1 cellular context compared by ENCODE assay signal in the genomic region with DNA sequence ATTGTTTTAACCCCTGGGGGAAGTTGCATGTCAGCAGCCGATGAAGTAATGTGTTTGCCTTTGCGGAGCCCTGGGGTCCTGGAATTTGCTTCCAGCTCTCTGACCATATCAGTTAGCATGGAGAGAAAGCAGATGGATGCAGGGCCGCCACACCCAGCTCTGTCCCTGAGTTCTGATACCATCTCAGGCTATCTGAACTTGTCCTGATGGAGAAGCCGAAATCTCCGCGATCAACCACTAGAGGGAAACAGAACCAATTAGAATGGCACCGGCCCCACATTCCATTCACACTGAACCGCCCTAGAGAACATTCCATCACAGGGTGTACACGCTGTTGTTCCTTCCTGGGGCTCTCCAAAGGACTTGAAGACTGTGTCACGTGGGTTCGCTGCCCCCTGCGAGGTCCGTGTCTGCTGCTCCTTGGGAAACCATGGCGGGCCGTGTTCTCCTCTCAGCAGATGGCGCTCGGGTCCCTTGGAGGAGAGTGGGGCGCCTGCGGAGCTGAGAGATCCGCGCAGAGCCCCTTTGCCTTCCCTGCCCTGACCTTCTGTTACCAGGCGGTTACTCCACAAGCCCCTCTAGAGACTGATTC.
TF ChIP-seq lines count a peak whose summit lies in the region.

No MANE protein-coding gene starts in this region.

TF ChIP-seq in HepG2, 621 proteins besides CTCF, POLR2A, EP300 and RAD21 (continued from another document and continues in another):
- TF ChIP-seq CSRNP1 (CRISPR knock-in tag; IDR thresholded peaks at IDR 0.05), result no peak
- no peak for TF ChIP-seq RBFOX2 (IDR thresholded peaks at IDR 0.05; ENCODE audit: low read depth, low read length)
- TF ChIP-seq ZFP90 (CRISPR knock-in tag; IDR thresholded peaks at IDR 0.05; ENCODE audit: borderline replicate concordance), result 0 out of 2 replicates have a peak, but pooled peaks have one; percentile 54
- TF ChIP-seq, protein P1, sequence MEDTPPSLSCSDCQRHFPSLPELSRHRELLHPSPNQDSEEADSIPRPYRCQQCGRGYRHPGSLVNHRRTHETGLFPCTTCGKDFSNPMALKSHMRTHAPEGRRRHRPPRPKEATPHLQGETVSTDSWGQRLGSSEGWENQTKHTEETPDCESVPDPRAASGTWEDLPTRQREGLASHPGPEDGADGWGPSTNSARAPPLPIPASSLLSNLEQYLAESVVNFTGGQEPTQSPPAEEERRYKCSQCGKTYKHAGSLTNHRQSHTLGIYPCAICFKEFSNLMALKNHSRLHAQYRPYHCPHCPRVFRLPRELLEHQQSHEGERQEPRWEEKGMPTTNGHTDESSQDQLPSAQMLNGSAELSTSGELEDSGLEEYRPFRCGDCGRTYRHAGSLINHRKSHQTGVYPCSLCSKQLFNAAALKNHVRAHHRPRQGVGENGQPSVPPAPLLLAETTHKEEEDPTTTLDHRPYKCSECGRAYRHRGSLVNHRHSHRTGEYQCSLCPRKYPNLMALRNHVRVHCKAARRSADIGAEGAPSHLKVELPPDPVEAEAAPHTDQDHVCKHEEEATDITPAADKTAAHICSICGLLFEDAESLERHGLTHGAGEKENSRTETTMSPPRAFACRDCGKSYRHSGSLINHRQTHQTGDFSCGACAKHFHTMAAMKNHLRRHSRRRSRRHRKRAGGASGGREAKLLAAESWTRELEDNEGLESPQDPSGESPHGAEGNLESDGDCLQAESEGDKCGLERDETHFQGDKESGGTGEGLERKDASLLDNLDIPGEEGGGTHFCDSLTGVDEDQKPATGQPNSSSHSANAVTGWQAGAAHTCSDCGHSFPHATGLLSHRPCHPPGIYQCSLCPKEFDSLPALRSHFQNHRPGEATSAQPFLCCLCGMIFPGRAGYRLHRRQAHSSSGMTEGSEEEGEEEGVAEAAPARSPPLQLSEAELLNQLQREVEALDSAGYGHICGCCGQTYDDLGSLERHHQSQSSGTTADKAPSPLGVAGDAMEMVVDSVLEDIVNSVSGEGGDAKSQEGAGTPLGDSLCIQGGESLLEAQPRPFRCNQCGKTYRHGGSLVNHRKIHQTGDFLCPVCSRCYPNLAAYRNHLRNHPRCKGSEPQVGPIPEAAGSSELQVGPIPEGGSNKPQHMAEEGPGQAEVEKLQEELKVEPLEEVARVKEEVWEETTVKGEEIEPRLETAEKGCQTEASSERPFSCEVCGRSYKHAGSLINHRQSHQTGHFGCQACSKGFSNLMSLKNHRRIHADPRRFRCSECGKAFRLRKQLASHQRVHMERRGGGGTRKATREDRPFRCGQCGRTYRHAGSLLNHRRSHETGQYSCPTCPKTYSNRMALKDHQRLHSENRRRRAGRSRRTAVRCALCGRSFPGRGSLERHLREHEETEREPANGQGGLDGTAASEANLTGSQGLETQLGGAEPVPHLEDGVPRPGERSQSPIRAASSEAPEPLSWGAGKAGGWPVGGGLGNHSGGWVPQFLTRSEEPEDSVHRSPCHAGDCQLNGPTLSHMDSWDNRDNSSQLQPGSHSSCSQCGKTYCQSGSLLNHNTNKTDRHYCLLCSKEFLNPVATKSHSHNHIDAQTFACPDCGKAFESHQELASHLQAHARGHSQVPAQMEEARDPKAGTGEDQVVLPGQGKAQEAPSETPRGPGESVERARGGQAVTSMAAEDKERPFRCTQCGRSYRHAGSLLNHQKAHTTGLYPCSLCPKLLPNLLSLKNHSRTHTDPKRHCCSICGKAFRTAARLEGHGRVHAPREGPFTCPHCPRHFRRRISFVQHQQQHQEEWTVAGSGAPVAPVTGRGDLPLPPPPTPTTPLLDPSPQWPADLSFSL (CRISPR knock-in tag; IDR thresholded peaks at IDR 0.05), result no peak
- TF ChIP-seq KLF15 (CRISPR knock-in tag; IDR thresholded peaks at IDR 0.05; ENCODE audit: borderline replicate concordance), result no peak
- TF ChIP-seq, protein P2, sequence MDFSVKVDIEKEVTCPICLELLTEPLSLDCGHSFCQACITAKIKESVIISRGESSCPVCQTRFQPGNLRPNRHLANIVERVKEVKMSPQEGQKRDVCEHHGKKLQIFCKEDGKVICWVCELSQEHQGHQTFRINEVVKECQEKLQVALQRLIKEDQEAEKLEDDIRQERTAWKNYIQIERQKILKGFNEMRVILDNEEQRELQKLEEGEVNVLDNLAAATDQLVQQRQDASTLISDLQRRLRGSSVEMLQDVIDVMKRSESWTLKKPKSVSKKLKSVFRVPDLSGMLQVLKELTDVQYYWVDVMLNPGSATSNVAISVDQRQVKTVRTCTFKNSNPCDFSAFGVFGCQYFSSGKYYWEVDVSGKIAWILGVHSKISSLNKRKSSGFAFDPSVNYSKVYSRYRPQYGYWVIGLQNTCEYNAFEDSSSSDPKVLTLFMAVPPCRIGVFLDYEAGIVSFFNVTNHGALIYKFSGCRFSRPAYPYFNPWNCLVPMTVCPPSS (IDR thresholded peaks at IDR 0.05), result no peak
- TF ChIP-seq ZNF772 (CRISPR knock-in tag; IDR thresholded peaks at IDR 0.05), result peak; percentile 53; the same call in 1 of the 2 replicates
- TF ChIP-seq YEATS2 (CRISPR knock-in tag; IDR thresholded peaks at IDR 0.05; ENCODE audit: borderline replicate concordance), result no peak
- TF ChIP-seq, protein P3, sequence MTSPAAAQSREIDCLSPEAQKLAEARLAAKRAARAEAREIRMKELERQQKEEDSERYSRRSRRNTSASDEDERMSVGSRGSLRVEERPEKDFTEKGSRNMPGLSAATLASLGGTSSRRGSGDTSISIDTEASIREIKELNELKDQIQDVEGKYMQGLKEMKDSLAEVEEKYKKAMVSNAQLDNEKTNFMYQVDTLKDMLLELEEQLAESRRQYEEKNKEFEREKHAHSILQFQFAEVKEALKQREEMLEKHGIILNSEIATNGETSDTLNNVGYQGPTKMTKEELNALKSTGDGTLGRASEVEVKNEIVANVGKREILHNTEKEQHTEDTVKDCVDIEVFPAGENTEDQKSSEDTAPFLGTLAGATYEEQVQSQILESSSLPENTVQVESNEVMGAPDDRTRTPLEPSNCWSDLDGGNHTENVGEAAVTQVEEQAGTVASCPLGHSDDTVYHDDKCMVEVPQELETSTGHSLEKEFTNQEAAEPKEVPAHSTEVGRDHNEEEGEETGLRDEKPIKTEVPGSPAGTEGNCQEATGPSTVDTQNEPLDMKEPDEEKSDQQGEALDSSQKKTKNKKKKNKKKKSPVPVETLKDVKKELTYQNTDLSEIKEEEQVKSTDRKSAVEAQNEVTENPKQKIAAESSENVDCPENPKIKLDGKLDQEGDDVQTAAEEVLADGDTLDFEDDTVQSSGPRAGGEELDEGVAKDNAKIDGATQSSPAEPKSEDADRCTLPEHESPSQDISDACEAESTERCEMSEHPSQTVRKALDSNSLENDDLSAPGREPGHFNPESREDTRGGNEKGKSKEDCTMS (CRISPR knock-in tag; conservative IDR thresholded peaks at IDR 0.05), result no peak
- no peak for TF ChIP-seq ZNF564 (CRISPR knock-in tag; IDR thresholded peaks at IDR 0.05)
- no peak for TF ChIP-seq KLF12 (CRISPR knock-in tag; IDR thresholded peaks at IDR 0.05; ENCODE audit: borderline replicate concordance)
- no peak for TF ChIP-seq IKZF1 (IDR thresholded peaks at IDR 0.05)
- no peak for TF ChIP-seq NR1H2 (CRISPR knock-in tag; IDR thresholded peaks at IDR 0.05; ENCODE audit: borderline replicate concordance, low read depth)
- TF ChIP-seq CHD4 (IDR thresholded peaks at IDR 0.05; ENCODE audit: borderline replicate concordance, low read length), result no peak
- no peak for TF ChIP-seq PATZ1 (CRISPR knock-in tag; IDR thresholded peaks at IDR 0.05)
- no peak for TF ChIP-seq RBAK (CRISPR knock-in tag; IDR thresholded peaks at IDR 0.05)
- TF ChIP-seq ZNF775 (CRISPR knock-in tag; IDR thresholded peaks at IDR 0.05; ENCODE audit: borderline replicate concordance), result no peak
- no peak for TF ChIP-seq ZKSCAN5 (CRISPR knock-in tag; IDR thresholded peaks at IDR 0.05)
- peak; percentile 90 for TF ChIP-seq HNF1B (CRISPR knock-in tag; IDR thresholded peaks at IDR 0.05)
- no peak for TF ChIP-seq ZNF800 (CRISPR knock-in tag; IDR thresholded peaks at IDR 0.05)
- TF ChIP-seq ZNF580 (CRISPR knock-in tag; IDR thresholded peaks at IDR 0.05; ENCODE audit: borderline replicate concordance, low read depth), result no peak
- TF ChIP-seq, protein P4, sequence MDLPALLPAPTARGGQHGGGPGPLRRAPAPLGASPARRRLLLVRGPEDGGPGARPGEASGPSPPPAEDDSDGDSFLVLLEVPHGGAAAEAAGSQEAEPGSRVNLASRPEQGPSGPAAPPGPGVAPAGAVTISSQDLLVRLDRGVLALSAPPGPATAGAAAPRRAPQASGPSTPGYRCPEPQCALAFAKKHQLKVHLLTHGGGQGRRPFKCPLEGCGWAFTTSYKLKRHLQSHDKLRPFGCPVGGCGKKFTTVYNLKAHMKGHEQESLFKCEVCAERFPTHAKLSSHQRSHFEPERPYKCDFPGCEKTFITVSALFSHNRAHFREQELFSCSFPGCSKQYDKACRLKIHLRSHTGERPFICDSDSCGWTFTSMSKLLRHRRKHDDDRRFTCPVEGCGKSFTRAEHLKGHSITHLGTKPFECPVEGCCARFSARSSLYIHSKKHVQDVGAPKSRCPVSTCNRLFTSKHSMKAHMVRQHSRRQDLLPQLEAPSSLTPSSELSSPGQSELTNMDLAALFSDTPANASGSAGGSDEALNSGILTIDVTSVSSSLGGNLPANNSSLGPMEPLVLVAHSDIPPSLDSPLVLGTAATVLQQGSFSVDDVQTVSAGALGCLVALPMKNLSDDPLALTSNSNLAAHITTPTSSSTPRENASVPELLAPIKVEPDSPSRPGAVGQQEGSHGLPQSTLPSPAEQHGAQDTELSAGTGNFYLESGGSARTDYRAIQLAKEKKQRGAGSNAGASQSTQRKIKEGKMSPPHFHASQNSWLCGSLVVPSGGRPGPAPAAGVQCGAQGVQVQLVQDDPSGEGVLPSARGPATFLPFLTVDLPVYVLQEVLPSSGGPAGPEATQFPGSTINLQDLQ (CRISPR knock-in tag; IDR thresholded peaks at IDR 0.05), result no peak
- TF ChIP-seq ZNF235 (CRISPR knock-in tag; IDR thresholded peaks at IDR 0.05; ENCODE audit: borderline replicate concordance), result no peak
- no peak for TF ChIP-seq NPAS2 (CRISPR knock-in tag; IDR thresholded peaks at IDR 0.05; ENCODE audit: borderline replicate concordance)
